ENCODE assay signal across 12 cellular contexts in genomic region chr6:105428342-105428957, GRCh38. TPM values are rescaled to one million over a fixed set of nuclear protein-coding genes. Genes with fewer than 3 reads are reported as not detected.
DNase-seq lines count a peak whose midpoint lies in the region; ATAC-seq and TF ChIP-seq lines count a peak whose summit lies in the region.
"Had no signal": no experiment of that assay in that cellular context is flagged by ENCODE, and none has a peak within 500 bp of the region (broad histone marks: within the 10 kb centered on the region; RNA-seq: fewer than 3 reads in every experiment).

No MANE protein-coding gene starts in this region.

- H3K9me3 Mint-ChIP-seq in endodermal cell = no peaks in the 10 kb centered on the region

- H4K20me1 ChIP-seq in Loucy (ENCODE audit: insufficient read depth, low read length, poor library complexity, severe bottlenecking) = no peaks in the 10 kb centered on the region

- no peaks in the 10 kb centered on the region for H3K9me2 ChIP-seq in Loucy (replicated peaks; ENCODE audit: low read depth, low read length)

- no peak overlapping the region for H3K4me3 ChIP-seq in Loucy (ENCODE audit: low read length, poor library complexity, severe bottlenecking)
- peak overlapping the region; percentile 17 for H3K4me3 ChIP-seq in endodermal cell (ENCODE audit: low read length)
- no peak overlapping the region for H3K4me3 ChIP-seq in mesodermal cell (ENCODE audit: extremely low read depth, insufficient read depth, low read length, poor library complexity, severe bottlenecking)
- H3K4me3 ChIP-seq: A549, heart right ventricle had no signal

- no peaks in the 10 kb centered on the region for H3K36me3 ChIP-seq in Loucy (ENCODE audit: insufficient read depth, low read length)
- H3K36me3 ChIP-seq in endodermal cell (ENCODE audit: control insufficient read depth, insufficient read depth, low read length) = no peaks in the 10 kb centered on the region
- H3K36me3 ChIP-seq in mesodermal cell (ENCODE audit: control insufficient read depth, insufficient read depth, low read length) = no peaks in the 10 kb centered on the region
- H3K36me3 ChIP-seq: heart right ventricle had no signal

- no peaks in the 10 kb centered on the region for H3K79me2 ChIP-seq in Loucy (ENCODE audit: insufficient read depth, low read length)

- peaks cover 14% of the 10 kb centered on the region for H3K4me1 Mint-ChIP-seq in endodermal cell

- H3K36me3 Mint-ChIP-seq in endodermal cell (ENCODE audit: low read depth) = no peaks in the 10 kb centered on the region

- H3K9ac ChIP-seq in Loucy (ENCODE audit: low read depth, low read length, poor library complexity, severe bottlenecking) = no peak overlapping the region
- H3K9ac ChIP-seq in endodermal cell (ENCODE audit: extremely low read depth, low read length, poor library complexity, severe bottlenecking) = no peak overlapping the region

- TF ChIP-seq CTCF in Loucy (conservative IDR thresholded peaks at IDR 0.05; ENCODE audit: low read length) (no peak), endodermal cell (conservative IDR thresholded peaks at IDR 0.05) (no peak)

- no peak overlapping the region for H3K27ac ChIP-seq in endodermal cell (ENCODE audit: low read depth, low read length)
- H3K27ac ChIP-seq in mesodermal cell (ENCODE audit: low read depth, low read length, severe bottlenecking) = peak overlapping the region; percentile 48
- H3K27ac ChIP-seq: heart right ventricle had no signal

- no peak overlapping the region for H3K27ac Mint-ChIP-seq in endodermal cell
- H3K27ac Mint-ChIP-seq: activated CD8-positive, alpha-beta T cell treated with anti-CD3 and anti-CD28 coated beads, Interleukin-2, amount 10 ng/mL, durations not matched to agents 7 days and 5 days had no signal

- H3K4me3 Mint-ChIP-seq in endodermal cell = no peak overlapping the region
- H3K4me3 Mint-ChIP-seq: activated CD8-positive, alpha-beta T cell treated with anti-CD3 and anti-CD28 coated beads, Interleukin-2, amount 10 ng/mL, durations not matched to agents 7 days and 5 days had no signal

- ATAC-seq in GM18868 (IDR thresholded peaks at IDR 0.05; ENCODE audit: unreplicated experiment) (no peak), GM21360 (IDR thresholded peaks at IDR 0.05; ENCODE audit: unreplicated experiment) (no peak)
- ATAC-seq: A549; activated CD8-positive, alpha-beta T cell treated with anti-CD3 and anti-CD28 coated beads, Interleukin-2, amount 10 ng/mL, durations not matched to agents 7 days and 5 days had no signal

- no peaks in the 10 kb centered on the region for H3F3A ChIP-seq in Loucy (ENCODE audit: low read depth)

- no peaks in the 10 kb centered on the region for H3K27me3 Mint-ChIP-seq in endodermal cell (ENCODE audit: insufficient read depth)

- DNase-seq in A172 (ENCODE audit: low spot score) = peak; percentile 61
- DNase-seq in endodermal cell = no peak
- no peak for DNase-seq in NCI-H774 (lab: John Stamatoyannopoulos, UW)
- DNase-seq in NCI-H345 treated with DMSO at 0.1 percent for 48 hours (lab: John Stamatoyannopoulos, UW; ENCODE audit: unreplicated experiment) = no peak
- DNase-seq: activated CD8-positive, alpha-beta T cell treated with anti-CD3 and anti-CD28 coated beads, Interleukin-2, amount 10 ng/mL, durations not matched to agents 7 days and 5 days; heart right ventricle; NCI-H1092 had no signal

- H3K4me1 ChIP-seq in Loucy (ENCODE audit: insufficient read depth, low read length, poor library complexity, severe bottlenecking) (peaks cover 7% of the 10 kb centered on the region), endodermal cell (ENCODE audit: control insufficient read depth, insufficient read depth, low read length) (peaks cover 9% of the 10 kb centered on the region), mesodermal cell (ENCODE audit: control insufficient read depth, insufficient read depth, low read length, poor library complexity, severe bottlenecking) (peaks cover 14% of the 10 kb centered on the region)

- H2AFZ ChIP-seq in Loucy (ENCODE audit: low read length) = 0 out of 2 replicates have a peak overlapping the region, but pooled peaks have one; percentile 14

- H3K9me3 ChIP-seq in Loucy (ENCODE audit: insufficient read depth, low read depth, low read length) (no peaks in the 10 kb centered on the region), endodermal cell (ENCODE audit: control insufficient read depth, low read length) (no peaks in the 10 kb centered on the region), mesodermal cell (ENCODE audit: control insufficient read depth, low read length) (peaks cover 4% of the 10 kb centered on the region)
- H3K9me3 ChIP-seq: heart right ventricle had no signal

- H3K4me2 ChIP-seq in Loucy (ENCODE audit: low read depth, low read length, poor library complexity, severe bottlenecking) = no peak overlapping the region
- H3K4me2 ChIP-seq: A549 had no signal

- WGBS in endodermal cell (ENCODE audit: insufficient coverage in 1 of 2, insufficient read length in 1 of 2), 2 experiments = 69 to 79% methylated on average over 3 to 5 of the region's 5 CpGs
- WGBS in mesodermal cell (ENCODE audit: insufficient coverage in 2 of 2), 2 experiments = 68 to 77% methylated on average over 3 to 4 of the region's 5 CpGs

- H3K27me3 ChIP-seq in Loucy (ENCODE audit: insufficient read depth, low read length, poor library complexity, severe bottlenecking) (no peaks in the 10 kb centered on the region), endodermal cell (ENCODE audit: control insufficient read depth, insufficient read depth, low read length, poor library complexity, severe bottlenecking) (no peaks in the 10 kb centered on the region)
- H3K27me3 ChIP-seq: heart right ventricle had no signal

RNA-seq across cellular contexts. Expression of gene PREP, which starts 25.6 kb away (rescaled TPM):
- 9.0 and 12.6 TPM in 2 replicates for total RNA-seq in A172 (2014; rRNA removed; shearing (Covaris generic))
- total RNA-seq in endodermal cell = 10 to 100 TPM; 42.9 to 52.2 TPM
- polyA plus RNA-seq in endodermal cell (2013, experiment 1 of 2) = 44.4 TPM
- polyA plus RNA-seq in endodermal cell (2013, experiment 2 of 2) = 42.4 TPM
- 50.6 TPM for polyA plus RNA-seq in mesodermal cell (2013, experiment 1 of 2)
- 45.4 TPM for polyA plus RNA-seq in mesodermal cell (2013, experiment 2 of 2)
